Comparison of ENCODE assay signal across 27 cellular contexts in the genomic region with DNA sequence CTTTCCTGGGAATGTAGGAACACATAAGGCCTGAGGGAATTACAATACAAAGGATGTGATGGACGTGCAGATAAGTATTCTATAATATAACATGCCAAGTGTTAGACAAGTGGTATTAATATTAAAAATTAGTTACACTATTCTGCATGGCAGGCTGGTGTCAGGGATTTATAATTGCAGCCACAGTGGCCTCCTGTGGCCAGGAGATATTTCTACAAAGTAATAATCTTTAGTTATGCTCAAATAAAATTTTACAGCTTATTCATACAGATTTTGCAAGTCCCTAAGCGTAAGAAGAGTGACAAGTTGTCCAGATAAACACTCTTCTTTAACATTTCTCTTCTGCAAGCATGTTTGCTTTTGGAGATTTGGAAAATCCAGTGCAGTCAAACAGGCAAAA.
"Had no signal": no experiment of that assay in that cellular context is flagged by ENCODE, and none has a peak within 500 bp of the region (broad histone marks: within the 10 kb centered on the region; RNA-seq: fewer than 3 reads in every experiment).

No MANE protein-coding gene starts in this region.

- H3K4me1 Mint-ChIP-seq: natural killer cell; stimulated activated naive B cell treated with anti-CD40 and anti-IgM and Interleukin-4, amounts not matched to agents 10 μg/mL and 1 μg/mL and 100 μg/mL, for 72 hours had no signal

- H3K27ac Mint-ChIP-seq: activated naive CD8-positive, alpha-beta T cell; natural killer cell; stimulated activated naive B cell treated with anti-CD40 and anti-IgM and Interleukin-4, amounts not matched to agents 10 μg/mL and 1 μg/mL and 100 μg/mL, for 72 hours had no signal

- H3K4me3 Mint-ChIP-seq: activated naive CD8-positive, alpha-beta T cell; natural killer cell; stimulated activated naive B cell treated with anti-CD40 and anti-IgM and Interleukin-4, amounts not matched to agents 10 μg/mL and 1 μg/mL and 100 μg/mL, for 72 hours had no signal

- H3K4me3 ChIP-seq: body of pancreas, cardiac muscle cell, coronary artery, gastrocnemius medialis, left lung, lower lobe of right lung, stomach, thyroid gland, upper lobe of left lung had no signal

- ATAC-seq: body of pancreas; gastrocnemius medialis; left lung; lower lobe of right lung; natural killer cell; right cardiac atrium; stimulated activated naive B cell treated with anti-CD40 and anti-IgM and Interleukin-4, amounts not matched to agents 10 μg/mL and 1 μg/mL and 100 μg/mL, for 72 hours had no signal

- H3K9me3 Mint-ChIP-seq: stimulated activated naive B cell treated with anti-CD40 and anti-IgM and Interleukin-4, amounts not matched to agents 10 μg/mL and 1 μg/mL and 100 μg/mL, for 72 hours had no signal

- H3K27me3 Mint-ChIP-seq: activated naive CD8-positive, alpha-beta T cell; stimulated activated naive B cell treated with anti-CD40 and anti-IgM and Interleukin-4, amounts not matched to agents 10 μg/mL and 1 μg/mL and 100 μg/mL, for 72 hours had no signal

- H3K9me3 ChIP-seq: body of pancreas, gastrocnemius medialis, left lung, lower lobe of right lung, stomach, thyroid gland, upper lobe of left lung had no signal

- H3K36me3 ChIP-seq: cardiac muscle cell, gastrocnemius medialis, left lung, lower lobe of right lung, stomach, thyroid gland, upper lobe of left lung had no signal

- H3K4me1 ChIP-seq: body of pancreas, gastrocnemius medialis, left lung, lower lobe of right lung, stomach, thyroid gland, upper lobe of left lung had no signal

- H3K36me3 Mint-ChIP-seq: activated naive CD8-positive, alpha-beta T cell; natural killer cell; stimulated activated naive B cell treated with anti-CD40 and anti-IgM and Interleukin-4, amounts not matched to agents 10 μg/mL and 1 μg/mL and 100 μg/mL, for 72 hours had no signal

- H3K27me3 ChIP-seq: body of pancreas, cardiac muscle cell, dorsolateral prefrontal cortex, gastrocnemius medialis, left lung, stomach, thyroid gland, upper lobe of left lung had no signal

- H3K27ac ChIP-seq: body of pancreas, cardiac muscle cell, coronary artery, gastrocnemius medialis, left lung, lower lobe of right lung, stomach, thyroid gland, upper lobe of left lung had no signal

- DNase-seq: activated CD4-positive, alpha-beta T cell treated with anti-CD3 and anti-CD28 coated beads for 4 hours; activated CD4-positive, alpha-beta T cell treated with anti-CD3 and anti-CD28 coated beads, Interleukin-2, amount 50 U/mL, for 4 hours; activated CD4-positive, CD25-positive, alpha-beta regulatory T cell; activated effector memory CD4-positive, alpha-beta T cell treated with Interleukin-2 at 50 U/mL for 16 hours; activated naive CD4-positive, alpha-beta T cell treated with Interleukin-2 at 50 U/mL for 16 hours; aorta; body of pancreas; cerebellar nuclear complex; dorsolateral prefrontal cortex; effector memory CD4-positive, alpha-beta T cell; gastrocnemius medialis; glutamatergic neuron; left lung; lower lobe of right lung; mesendoderm; natural killer cell; posterior cingulate gyrus; right cardiac atrium; stimulated activated CD4-positive, alpha-beta T cell treated with anti-CD3 and anti-CD28 coated beads, Interleukin-15, amount 100 ng/mL, for 24 hours; stimulated activated CD4-positive, alpha-beta T cell treated with anti-CD3 and anti-CD28 coated beads, Interleukin-2, amount 100 ng/mL, for 24 hours; stimulated activated naive B cell treated with anti-CD40 and anti-IgM and Interleukin-4, amounts not matched to agents 10 μg/mL and 1 μg/mL and 100 μg/mL, for 72 hours; stomach; thyroid gland; upper lobe of left lung had no signal
